ENCODE assay signal across 8 cellular contexts in the genomic region with DNA sequence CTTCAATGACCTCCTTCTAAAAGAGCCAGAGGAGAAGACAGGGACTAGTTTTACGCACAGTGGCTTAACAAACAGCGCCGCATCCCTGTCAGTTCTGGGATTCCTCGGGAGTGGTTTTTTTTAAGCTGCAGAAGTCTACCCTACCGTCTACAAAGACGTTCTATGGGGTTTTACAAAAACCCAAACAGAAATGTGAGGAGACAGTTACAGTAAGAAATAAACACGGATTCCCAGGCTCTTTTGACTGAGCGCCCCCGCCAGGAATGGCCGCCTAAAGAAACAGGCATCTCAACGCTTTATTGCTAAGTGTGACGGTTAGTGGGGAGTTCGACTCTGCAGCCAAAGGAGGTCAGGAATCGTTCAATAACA. TPM values are rescaled to one million over a fixed set of nuclear protein-coding genes. Genes with fewer than 3 reads are reported as not detected.
A peak's percentile ranks its signal among the peaks of the same experiment; 100 is the strongest.
DNase-seq lines count a peak whose midpoint lies in the region; TF ChIP-seq lines count a peak whose summit lies in the region.

No MANE protein-coding gene starts in this region.

- peak overlapping the region; percentile 71 for H3K4me2 ChIP-seq in H9 (ENCODE audit: insufficient read depth, insufficient read length, low read length)

- peaks cover 24 to 44% (median 41%) of the 10 kb centered on the region in 3 experiments for H3K36me3 Mint-ChIP-seq in H9 (ENCODE audit: insufficient read depth in 1 of 3, low read depth in 3 of 3)
- H3K36me3 Mint-ChIP-seq in nephron (ENCODE audit: low read depth), result peaks cover 17% of the 10 kb centered on the region

- H3K27me3 ChIP-seq in H9 (ENCODE audit: insufficient read depth, low read length), result no peaks in the 10 kb centered on the region

- DNase-seq in A172 (ENCODE audit: low spot score) (peak; percentile 20), EL (peak; percentile 43), H9 (no peak), LHCN-M2 (ENCODE audit: low read depth) (peak; percentile 43), fibroblast of pulmonary artery (ENCODE audit: low read depth) (peak; percentile 41)
- no peak for DNase-seq in activated effector memory CD4-positive, alpha-beta T cell treated with Interleukin-2 at 50 U/mL for 16 hours

- H3K14ac ChIP-seq in H9 (ENCODE audit: insufficient read depth, low read length), result no peak overlapping the region; the same call in 1 of the 2 replicates

- peaks cover 34% of the 10 kb centered on the region; the same call in 1 of the 2 replicates for H3K79me2 ChIP-seq in H9 (ENCODE audit: insufficient read depth, low read length)

- H3K9me3 ChIP-seq in H9 (ENCODE audit: control insufficient read depth, low read depth, low read length), result no peaks in the 10 kb centered on the region

- no peak overlapping the region for H2AFZ ChIP-seq in H9 (ENCODE audit: low read length)

- no peaks in the 10 kb centered on the region for H3K4me1 ChIP-seq in H9 (ENCODE audit: insufficient read depth, low read length)

- peak overlapping the region; percentile 99 for H3K4me3 ChIP-seq in WI38 (ENCODE audit: low read depth, low read length)
- H3K4me3 ChIP-seq in fibroblast of pulmonary artery (replicated peaks; ENCODE audit: low read depth, low read length), result peak overlapping the region; percentile 84

- H3K4me3 Mint-ChIP-seq in H9 (peak overlapping the region; percentile 84 to 97), nephron (peak overlapping the region; percentile 90 to 98 (median 95))

- H3K56ac ChIP-seq in H9 (ENCODE audit: insufficient read length, low read depth, low read length), result no peak overlapping the region

- H2BK15ac ChIP-seq in H9 (ENCODE audit: low read depth, low read length), result no peak overlapping the region

- H3K79me1 ChIP-seq in H9 (ENCODE audit: insufficient read depth, low read depth, low read length, poor library complexity, severe bottlenecking), result peaks cover 7% of the 10 kb centered on the region

- H2BK12ac ChIP-seq in H9 (ENCODE audit: insufficient read length, low read depth, low read length), result no peak overlapping the region

- TF ChIP-seq CTCF in H9 (conservative IDR thresholded peaks at IDR 0.05) (no peak; the same call in 2 of the 3 replicates), WI38 (IDR thresholded peaks at IDR 0.05; ENCODE audit: low read depth, low read length) (peak; percentile 38), fibroblast of pulmonary artery (IDR thresholded peaks at IDR 0.05; ENCODE audit: low read length, missing control alignments) (peak; percentile 40), nephron (IDR thresholded peaks at IDR 0.05; ENCODE audit: unreplicated experiment in 3 of 3) (peak in 2 of 3 experiments; percentile 19 to 27)

- peaks cover 5% of the 10 kb centered on the region for H3K23me2 ChIP-seq in H9 (ENCODE audit: insufficient read length, low read depth, low read length, poor library complexity, severe bottlenecking)

- no peak overlapping the region for H4K8ac ChIP-seq in H9 (replicated peaks; ENCODE audit: insufficient read length, low read depth, low read length)

- no peak overlapping the region for H3K23ac ChIP-seq in H9 (ENCODE audit: insufficient read length, low read depth, low read length)

- H3K9me3 Mint-ChIP-seq in H9, result no peaks in the 10 kb centered on the region
- H3K9me3 Mint-ChIP-seq in nephron, result no peaks in the 10 kb centered on the region

- no peak overlapping the region for H2BK120ac ChIP-seq in H9 (ENCODE audit: low read depth, low read length, poor library complexity, severe bottlenecking)

- no peak overlapping the region for H4K5ac ChIP-seq in H9 (ENCODE audit: insufficient read length, low read depth, low read length)

- H4K20me1 ChIP-seq in H9 (ENCODE audit: control insufficient read depth, insufficient read depth, insufficient read length), result no peaks in the 10 kb centered on the region

- no peak overlapping the region for H2AK5ac ChIP-seq in H9 (ENCODE audit: insufficient read length, low read length)

- H3K18ac ChIP-seq in H9 (ENCODE audit: insufficient read length, low read depth, low read length), result no peak overlapping the region

- H3K4ac ChIP-seq in H9 (ENCODE audit: low read depth, low read length), result no peak overlapping the region

- no peaks in the 10 kb centered on the region for H3K27me3 Mint-ChIP-seq in H9 (ENCODE audit: low read depth)
- no peaks in the 10 kb centered on the region for H3K27me3 Mint-ChIP-seq in nephron (ENCODE audit: low read depth)

- no peak overlapping the region for H3K27ac ChIP-seq in H9 (ENCODE audit: insufficient read length, low read depth, low read length)

- peak overlapping the region; percentile 91 to 98 (median 95) for H3K27ac Mint-ChIP-seq in H9
- peak overlapping the region; percentile 69 to 84 (median 82) for H3K27ac Mint-ChIP-seq in nephron

- peak overlapping the region; percentile 72 for H3K9ac ChIP-seq in H9 (ENCODE audit: extremely low read depth, insufficient read length, low read length)

- H3T11ph ChIP-seq in H9 (ENCODE audit: low read length), result no peak overlapping the region

- H2BK20ac ChIP-seq in H9 (ENCODE audit: low read depth, low read length, poor library complexity, severe bottlenecking), result no peak overlapping the region

- H3K4me1 Mint-ChIP-seq in H9 (peaks cover 16 to 20% of the 10 kb centered on the region in 2 experiments), nephron (peaks cover 41% of the 10 kb centered on the region)

- WGBS in H9 (ENCODE audit: extremely low coverage, insufficient read length, low lambda C conversion rate), result no CpG with 5 or more reads among the region's 14 CpGs

- H4K91ac ChIP-seq in H9 (ENCODE audit: insufficient read length, low read depth, low read length), result no peak overlapping the region

- no peak overlapping the region for H2BK5ac ChIP-seq in H9 (ENCODE audit: insufficient read length, low read length)

RNA-seq across cellular contexts. Expression of a gene that starts 0.5 kb away (rescaled TPM):
- total RNA-seq in A172 (2014; rRNA removed; shearing (Covaris generic)), result 7.0 and 14.2 TPM in 2 replicates
- 17.4 and 18.7 TPM in 2 replicates for total RNA-seq in H9 (2021)
- total RNA-seq in LHCN-M2 (2014; rRNA removed), result 10.6 and 11.3 TPM in 2 replicates
- polyA plus RNA-seq in LHCN-M2 (2012), result 5.5 TPM

RNA-seq across cellular contexts. Expression of a gene that starts 0.6 kb away (rescaled TPM):
- total RNA-seq in A172 (2014; rRNA removed; shearing (Covaris generic)), result 382 and 479 TPM in 2 replicates
- 337 TPM in 2 replicates for total RNA-seq in H9 (2021)
- 332 and 483 TPM in 2 replicates for total RNA-seq in LHCN-M2 (2014; rRNA removed)
- polyA plus RNA-seq in LHCN-M2 (2012), result 267 TPM

RNA-seq across cellular contexts. Expression of a gene that starts 53.6 kb away (rescaled TPM):
- 68.8 and 80.9 TPM in 2 replicates for total RNA-seq in A172 (2014; rRNA removed; shearing (Covaris generic))
- total RNA-seq in H9 (2021), result 97.2 and 103 TPM in 2 replicates
- total RNA-seq in LHCN-M2 (2014; rRNA removed), result 63.7 and 65.0 TPM in 2 replicates
- 36.8 TPM for polyA plus RNA-seq in LHCN-M2 (2012)

Comparison
In these comparisons a context has a peak if more than half of its experiments do, and no peak if none do; other contexts are left out.
1. DNase-seq: peak in A172 (single experiment), EL (single experiment), LHCN-M2 (single experiment) and fibroblast of pulmonary artery (single experiment); none in H9 (single experiment) and activated effector memory CD4-positive, alpha-beta T cell treated with Interleukin-2 at 50 U/mL for 16 hours (single experiment).